Comparison of ENCODE assay signal across 14 cellular contexts in the genomic region with DNA sequence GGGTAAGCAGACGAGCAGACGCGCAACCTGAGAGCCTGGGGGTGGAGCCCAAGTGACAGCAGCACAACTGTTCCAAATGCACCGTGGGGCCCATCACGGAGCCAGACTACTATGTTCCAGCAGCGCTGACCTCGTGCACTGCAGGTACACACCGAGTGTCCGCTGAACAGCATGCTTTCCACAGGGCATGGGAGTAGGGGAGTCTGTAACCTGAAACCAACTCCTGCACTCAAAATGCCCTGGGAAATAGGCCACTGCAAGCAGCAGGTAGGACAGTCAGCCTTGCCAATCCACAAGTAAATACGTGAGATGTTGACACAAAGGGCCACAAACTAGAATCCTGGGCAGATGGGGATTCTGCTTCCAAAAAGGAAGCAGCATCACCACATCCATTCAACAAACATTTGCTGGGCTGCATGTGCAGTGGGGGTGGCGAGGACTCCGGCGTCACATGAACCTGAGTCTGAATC.
DNase-seq lines count a peak whose midpoint lies in the region; ATAC-seq and TF ChIP-seq lines count a peak whose summit lies in the region.
"Had no signal": no experiment of that assay in that cellular context is flagged by ENCODE, and none has a peak within 500 bp of the region (broad histone marks: within the 10 kb centered on the region; RNA-seq: fewer than 3 reads in every experiment).

No MANE protein-coding gene starts in this region.

- no peaks in the 10 kb centered on the region for H3K9me3 Mint-ChIP-seq in activated T-cell treated with anti-CD3 and anti-CD28 coated beads, Interleukin-2, amount 50 U/mL, for 24 hours
- H3K9me3 Mint-ChIP-seq in type B pancreatic cell: no peaks in the 10 kb centered on the region
- H3K9me3 Mint-ChIP-seq: activated CD8-positive, alpha-beta T cell treated with anti-CD3 and anti-CD28 coated beads for 36 hours; activated naive CD4-positive, alpha-beta T cell treated with anti-CD3 and anti-CD28 coated beads, Interleukin-2, amount 50 U/mL, for 72 hours had no signal

- no peaks in the 10 kb centered on the region for H3K27me3 Mint-ChIP-seq in activated T-cell treated with anti-CD3 and anti-CD28 coated beads, Interleukin-2, amount 50 U/mL, for 24 hours
- no peaks in the 10 kb centered on the region for H3K27me3 Mint-ChIP-seq in type B pancreatic cell
- H3K27me3 Mint-ChIP-seq: activated CD8-positive, alpha-beta T cell treated with anti-CD3 and anti-CD28 coated beads for 36 hours had no signal

- H3K36me3 Mint-ChIP-seq in activated T-cell treated with anti-CD3 and anti-CD28 coated beads, Interleukin-2, amount 50 U/mL, for 24 hours (ENCODE audit: low read depth): peaks cover 98% of the 10 kb centered on the region
- H3K36me3 Mint-ChIP-seq in type B pancreatic cell: peaks cover 16% of the 10 kb centered on the region

- no peak overlapping the region for H3K4me3 ChIP-seq in foreskin fibroblast (ENCODE audit: low read depth in 1 of 2, low read length in 2 of 2)

- TF ChIP-seq CTCF in type B pancreatic cell (conservative IDR thresholded peaks at IDR 0.05) (no peak), foreskin fibroblast (IDR thresholded peaks at IDR 0.05; ENCODE audit: low read depth, low read length) (no peak)

- H3K4me1 Mint-ChIP-seq in activated T-cell treated with anti-CD3 and anti-CD28 coated beads, Interleukin-2, amount 50 U/mL, for 24 hours (ENCODE audit: low read depth): peaks cover 12% of the 10 kb centered on the region
- H3K4me1 Mint-ChIP-seq in type B pancreatic cell (ENCODE audit: unreplicated experiment): peaks cover 26% of the 10 kb centered on the region

- DNase-seq in activated T-cell treated with anti-CD3 and anti-CD28 coated beads, Interleukin-2, amount 50 U/mL, for 24 hours: no peak
- DNase-seq in activated T-cell treated with anti-CD3 and anti-CD28 coated beads for 4 hours: no peak
- peak; percentile 83 for DNase-seq in NCI-H2171 (lab: John Stamatoyannopoulos, UW)
- DNase-seq in iPS-NIHi11 (ENCODE audit: low spot score): peak; percentile 32
- no peak for DNase-seq in type B pancreatic cell (ENCODE audit: extremely low spot score, unreplicated experiment)
- DNase-seq in foreskin fibroblast: no peak
- DNase-seq: activated CD8-positive, alpha-beta T cell treated with anti-CD3 and anti-CD28 coated beads for 36 hours; left ventricle myocardium superior; MV-4-11; stimulated activated CD4-positive, alpha-beta T cell treated with anti-CD3 and anti-CD28 coated beads, Interleukin-12 subunit alpha, Interleukin-12 subunit beta, amount 100 ng/mL, for 4 hours; T-helper 2 cell had no signal

- peak overlapping the region; percentile 48 for H3K27ac Mint-ChIP-seq in activated T-cell treated with anti-CD3 and anti-CD28 coated beads, Interleukin-2, amount 50 U/mL, for 24 hours
- peak overlapping the region; percentile 26 for H3K27ac Mint-ChIP-seq in type B pancreatic cell

- no peak overlapping the region for H3K4me3 Mint-ChIP-seq in activated T-cell treated with anti-CD3 and anti-CD28 coated beads, Interleukin-2, amount 50 U/mL, for 24 hours
- H3K4me3 Mint-ChIP-seq in type B pancreatic cell: no peak overlapping the region
- H3K4me3 Mint-ChIP-seq: activated CD8-positive, alpha-beta T cell treated with anti-CD3 and anti-CD28 coated beads for 36 hours had no signal

- no peak for ATAC-seq in HG02852 (IDR thresholded peaks at IDR 0.05; ENCODE audit: unreplicated experiment)
- ATAC-seq in HG03159 (IDR thresholded peaks at IDR 0.05; ENCODE audit: unreplicated experiment): no peak
- ATAC-seq: activated CD8-positive, alpha-beta T cell treated with anti-CD3 and anti-CD28 coated beads for 36 hours; activated naive CD4-positive, alpha-beta T cell treated with anti-CD3 and anti-CD28 coated beads, Interleukin-2, amount 50 U/mL, for 72 hours; left ventricle myocardium superior had no signal

Comparison
In these comparisons a context has a peak if more than half of its experiments do, and no peak if none do; other contexts are left out.
1. DNase-seq: peak in NCI-H2171 (single experiment) and iPS-NIHi11 (single experiment); none in activated T-cell treated with anti-CD3 and anti-CD28 coated beads, Interleukin-2, amount 50 U/mL, for 24 hours (single experiment), activated T-cell treated with anti-CD3 and anti-CD28 coated beads for 4 hours (single experiment), type B pancreatic cell (single experiment) and foreskin fibroblast (0 of 2).